Comparison of ENCODE assay signal across 8 cellular contexts in genomic region chr12:75944097-75944904, GRCh38.
DNase-seq lines count a peak whose midpoint lies in the region; ATAC-seq and TF ChIP-seq lines count a peak whose summit lies in the region.

No MANE protein-coding gene starts in this region.

- ATAC-seq in GM18505 (IDR thresholded peaks at IDR 0.05; ENCODE audit: unreplicated experiment) (peak; percentile 95), HG02870 (IDR thresholded peaks at IDR 0.05; ENCODE audit: unreplicated experiment) (peak; percentile 96), aorta (ENCODE audit: low FRiP score) (peak; percentile 76)

- H3K4me3 ChIP-seq in ACC112 (ENCODE audit: low read depth, low read length) (peak overlapping the region; percentile 54), aorta (ENCODE audit: low read length in 2 of 2) (no peak overlapping the region)

- H3K4me1 ChIP-seq in ACC112 (ENCODE audit: control insufficient read depth, insufficient read depth, low read length, unreplicated experiment) (peaks cover 30% of the 10 kb centered on the region), aorta (ENCODE audit: control insufficient read depth in 1 of 2, insufficient read depth in 2 of 2, low read length in 2 of 2) (peaks cover 4 to 5% of the 10 kb centered on the region in 2 donors)

- peak; percentile 63 for DNase-seq in NCI-H460 (ENCODE audit: extremely low read depth, low read depth)
- DNase-seq in amniotic stem cell (lab: John Stamatoyannopoulos, UW), result peak; percentile 41
- peak; percentile 84 for DNase-seq in kidney glomerular epithelial cell (lab: John Stamatoyannopoulos, UW)
- DNase-seq in aorta, result no peak
- DNase-seq in COR-L47 (lab: John Stamatoyannopoulos, UW), result no peak

- H3K36me3 ChIP-seq in ACC112 (ENCODE audit: insufficient read depth, low read length) (no peaks in the 10 kb centered on the region), aorta (ENCODE audit: control insufficient read depth in 1 of 2, insufficient read depth in 2 of 2, low read length in 1 of 2) (no peaks in the 10 kb centered on the region)

- intact Hi-C loops in aorta (cut with DNase I), result no loop called here

- no peaks in the 10 kb centered on the region for H3K79me2 ChIP-seq in ACC112 (ENCODE audit: control insufficient read depth, insufficient read depth, low read length, unreplicated experiment)

- no peaks in the 10 kb centered on the region for H3K9me3 ChIP-seq in aorta (ENCODE audit: control insufficient read depth, low read length)

- no peaks in the 10 kb centered on the region for H3K27me3 ChIP-seq in ACC112 (ENCODE audit: insufficient read depth, low read length)
- H3K27me3 ChIP-seq in aorta (ENCODE audit: control insufficient read depth in 1 of 2, insufficient read depth in 2 of 2, low read length in 1 of 2), result no peaks in the 10 kb centered on the region

- H2AFZ ChIP-seq in ACC112 (ENCODE audit: low read length, unreplicated experiment), result peak overlapping the region; percentile 11

- 55 to 67% methylated on average over 1 of the region's 1 CpG for WGBS in aorta, 2 donors

- no peak for TF ChIP-seq POLR2A in GM18505 (IDR thresholded peaks at IDR 0.05; ENCODE audit: borderline replicate concordance, extremely low read depth, insufficient read depth, insufficient read length)

- H3K27ac ChIP-seq in ACC112 (ENCODE audit: low read depth, low read length), result peak overlapping the region; percentile 98
- H3K27ac ChIP-seq in aorta (ENCODE audit: low read depth in 1 of 2, low read length in 2 of 2), result peak overlapping the region; percentile 92 to 99

Comparison
In these comparisons a context has a peak if more than half of its experiments do, and no peak if none do; other contexts are left out.
1. DNase-seq: peak in NCI-H460 (single experiment), amniotic stem cell (single experiment) and kidney glomerular epithelial cell (single experiment); none in aorta (0 of 2) and COR-L47 (single experiment).
2. Peak in every context shown above with its lines, with median percentiles within 50 percentile points of each other: ATAC-seq.